23 cellular contexts compared by ENCODE assay signal in genomic region chr13:32248789-32249188, GRCh38.
DNase-seq lines count a peak whose midpoint lies in the region; ATAC-seq, FAIRE-seq and TF ChIP-seq lines count a peak whose summit lies in the region.
"Had no signal": no experiment of that assay in that cellular context is flagged by ENCODE, and none has a peak within 500 bp of the region (broad histone marks: within the 10 kb centered on the region; RNA-seq: fewer than 3 reads in every experiment).

No MANE protein-coding gene starts in this region.

- H3K9ac ChIP-seq in GM12878 (ENCODE audit: control insufficient read depth, insufficient read depth, low read length) = no peak overlapping the region
- H3K9ac ChIP-seq: neural progenitor cell had no signal

- H3K4me2 ChIP-seq in GM12878 (ENCODE audit: control insufficient read depth, insufficient read depth) = no peak overlapping the region
- H3K4me2 ChIP-seq: neural progenitor cell had no signal

- H3K27ac ChIP-seq in GM12878 (ENCODE audit: control insufficient read depth, insufficient read depth) = no peak overlapping the region
- no peak overlapping the region for H3K27ac ChIP-seq in CD4-positive, alpha-beta T cell (ENCODE audit: low read depth, low read length)
- H3K27ac ChIP-seq: neural progenitor cell, psoas muscle, testis had no signal

- H3K4me1 Mint-ChIP-seq in CD4-positive, alpha-beta T cell (ENCODE audit: low read depth) = no peaks in the 10 kb centered on the region
- H3K4me1 Mint-ChIP-seq: neural progenitor cell, T-cell had no signal

- TF ChIP-seq POLR2A in GM12878 (IDR thresholded peaks at IDR 0.05; ENCODE audit: low read depth, low read length) = no peak

- H3K27me3 Mint-ChIP-seq in CD4-positive, alpha-beta T cell = no peaks in the 10 kb centered on the region
- H3K27me3 Mint-ChIP-seq: T-cell had no signal

- RAD21 ChIA-PET in GM12878 (lab: Charles Lee; ENCODE audit: unreplicated experiment) = interaction anchor here (1.7 kb wide), 1 partner anchor 339 kb away, joined by 5 read pairs; no protein-coding TSS in a partner anchor

- H3K9me3 ChIP-seq in GM12878 (replicated peaks; ENCODE audit: control insufficient read depth, insufficient read depth, low read length) = no peaks in the 10 kb centered on the region
- no peaks in the 10 kb centered on the region for H3K9me3 ChIP-seq in CD4-positive, alpha-beta T cell (ENCODE audit: control insufficient read depth, low read length)
- H3K9me3 ChIP-seq: psoas muscle, testis had no signal

- H4K20me1 ChIP-seq in GM12878 (ENCODE audit: control insufficient read depth, insufficient read depth) = no peaks in the 10 kb centered on the region

- intact Hi-C loops in GM12878 (cut with micrococcal nuclease; ENCODE audit: unreplicated experiment) = loop anchor here (5.0 kb wide), 2 partner anchors 194 to 334 kb away; no protein-coding TSS in a partner anchor
- intact Hi-C loops in CD4-positive, alpha-beta T cell (cut with DNase I, micrococcal nuclease) = no loop called here

- SMC1A ChIA-PET in GM12878 (lab: Charles Lee; ENCODE audit: uncharacterized antibody, unreplicated experiment) = no interaction called here

- H3K36me3 ChIP-seq in GM12878 (ENCODE audit: control insufficient read depth in 2 of 2, insufficient read depth in 2 of 2, low read length in 1 of 2) = no peaks in the 10 kb centered on the region
- H3K36me3 ChIP-seq: neural progenitor cell had no signal

- no peaks in the 10 kb centered on the region for H3K27me3 ChIP-seq in GM12878 (replicated peaks in 1 of 2; ENCODE audit: control insufficient read depth in 2 of 2, insufficient read depth in 2 of 2, low read length in 1 of 2)
- H3K27me3 ChIP-seq in CD4-positive, alpha-beta T cell (ENCODE audit: control insufficient read depth, insufficient read depth, low read length) = no peaks in the 10 kb centered on the region
- H3K27me3 ChIP-seq: neural progenitor cell, testis had no signal

- H3K9me3 Mint-ChIP-seq in CD4-positive, alpha-beta T cell = no peaks in the 10 kb centered on the region
- H3K9me3 Mint-ChIP-seq: activated naive CD4-positive, alpha-beta T cell treated with anti-CD3 and anti-CD28 coated beads, Interleukin-2, amount 50 U/mL, for 72 hours; activated T-cell treated with anti-CD3 and anti-CD28 coated beads, Interleukin-2, amount 50 U/mL, for 4 hours; neural progenitor cell; T-cell had no signal

- no peak for TF ChIP-seq RAD21 in GM12878 (IDR thresholded peaks at IDR 0.05; ENCODE audit: insufficient read depth, low read depth, low read length)

- H3K4me3 ChIP-seq in GM12878 = no peak overlapping the region
- H3K4me3 ChIP-seq: neural progenitor cell, psoas muscle, testis had no signal

- no peaks in the 10 kb centered on the region for H3K79me2 ChIP-seq in GM12878 (ENCODE audit: control insufficient read depth, insufficient read depth, low read length)

- H3K4me1 ChIP-seq in GM12878 (ENCODE audit: control insufficient read depth, insufficient read depth, low read length) = peaks cover 9% of the 10 kb centered on the region

- H3K36me3 Mint-ChIP-seq in CD4-positive, alpha-beta T cell (ENCODE audit: low read depth) = peaks cover 38% of the 10 kb centered on the region
- H3K36me3 Mint-ChIP-seq: activated naive CD4-positive, alpha-beta T cell treated with anti-CD3 and anti-CD28 coated beads, Interleukin-2, amount 50 U/mL, for 72 hours; neural progenitor cell had no signal

- no TSS peak for BruUV-seq in GM12878 (replicated peaks; lab: Mats Ljungman, UMichigan)

- POLR2A ChIA-PET in GM12878 (lab: Charles Lee) = no interaction called here
- POLR2A ChIA-PET in CD4-positive, alpha-beta T cell (lab: Charles Lee) = no interaction called here

- in situ Hi-C loops in GM12878 (cut with MboI) (no loop called here), KBM-7 (cut with MboI; ENCODE audit: low pct_unique_long_range_greater_than_20kb, low sequenced_read_pairs) (no loop called here)

- no peak overlapping the region for H3K27ac Mint-ChIP-seq in CD4-positive, alpha-beta T cell
- H3K27ac Mint-ChIP-seq: activated naive CD4-positive, alpha-beta T cell treated with anti-CD3 and anti-CD28 coated beads, Interleukin-2, amount 50 U/mL, for 72 hours; neural progenitor cell; T-cell had no signal

- ATAC-seq in GM18907 (IDR thresholded peaks at IDR 0.05; ENCODE audit: unreplicated experiment) (peak; percentile 61), GM19463 (IDR thresholded peaks at IDR 0.05; ENCODE audit: unreplicated experiment) (peak; percentile 61), HG02870 (IDR thresholded peaks at IDR 0.05; ENCODE audit: unreplicated experiment) (peak; percentile 80), GM12878 (peak; percentile 53)
- no peak for ATAC-seq in CD4-positive, alpha-beta T cell (ENCODE audit: poor library complexity)
- ATAC-seq: activated naive CD4-positive, alpha-beta T cell treated with anti-CD3 and anti-CD28 coated beads, Interleukin-2, amount 50 U/mL, for 72 hours; activated T-cell treated with anti-CD3 and anti-CD28 coated beads, Interleukin-2, amount 50 U/mL, for 4 hours; psoas muscle; Right ventricle myocardium inferior; T-cell had no signal

- H3K4me3 Mint-ChIP-seq in CD4-positive, alpha-beta T cell = no peak overlapping the region
- H3K4me3 Mint-ChIP-seq: activated T-cell treated with anti-CD3 and anti-CD28 coated beads, Interleukin-2, amount 50 U/mL, for 4 hours; neural progenitor cell; T-cell had no signal

- DNase-seq in GM12878 (ENCODE audit: low read depth, low spot score) (peak; percentile 27), HUDEP-2 (lab: John Stamatoyannopoulos, UW; ENCODE audit: unreplicated experiment in 76 of 76) (no peak), KBM-7 (no peak)
- no peak for DNase-seq in CD4-positive, alpha-beta T cell
- DNase-seq: activated CD4-positive, alpha-beta T cell treated with anti-CD3 and anti-CD28 coated beads, Interleukin-2, amount 50 U/mL, for 48 hours; activated T-cell treated with anti-CD3 and anti-CD28 coated beads, Interleukin-2, amount 50 U/mL, for 4 hours; AML-193; COR-L47; hypothalamus; Kasumi-1; NCI-H146; NCI-H446; psoas muscle; T-cell; testis had no signal

- WGBS in GM12878 (ENCODE audit: insufficient coverage, insufficient replicate concordance, low lambda C conversion rate, missing lambda C conversion rate) = 3% methylated on average over 3 of the region's 3 CpGs

- no peak for FAIRE-seq in GM12878 (lab: Jason Lieb, UNC)
- FAIRE-seq: colon, G401.6 had no signal

- TF ChIP-seq EP300 in GM12878 (IDR thresholded peaks at IDR 0.05; ENCODE audit: borderline replicate concordance in 1 of 2, control insufficient read depth in 1 of 2, low read depth in 2 of 2, low read length in 2 of 2) = no peak

- TF ChIP-seq CTCF in GM12878 (IDR thresholded peaks at IDR 0.05 in 2 of 3, conservative IDR thresholded peaks at IDR 0.05 in 1 of 3; ENCODE audit: control insufficient read depth in 2 of 3, extremely low read depth in 1 of 3, insufficient read depth in 1 of 3, low read depth in 3 of 3, low read length in 3 of 3) = no peak
- no peak for TF ChIP-seq CTCF in CD4-positive, alpha-beta T cell (IDR thresholded peaks at IDR 0.05)

- CTCF ChIA-PET in GM12878 (lab: Yijun Ruan, JAX) = interaction anchor here (0.5 to 0.8 kb wide), 2 partner anchors 176 to 1290 kb away, joined by 3 read pairs; no protein-coding TSS in a partner anchor
- CTCF ChIA-PET in CD4-positive, alpha-beta T cell (lab: Charles Lee) = no interaction called here

- H2AFZ ChIP-seq in GM12878 (ENCODE audit: control insufficient read depth, low read depth, low read length) = no peak overlapping the region; the same call in 1 of the 2 replicates
- H2AFZ ChIP-seq: neural progenitor cell had no signal

TF ChIP-seq in GM12878, 131 proteins besides CTCF, POLR2A, EP300 and RAD21 (continues in another document):
- TF ChIP-seq BCLAF1 (IDR thresholded peaks at IDR 0.05) = no peak
- no peak for TF ChIP-seq IRF4 (IDR thresholded peaks at IDR 0.05; ENCODE audit: low read depth, low read length)
- TF ChIP-seq PML (IDR thresholded peaks at IDR 0.05; ENCODE audit: low read length) = no peak
- TF ChIP-seq POU2F2 (IDR thresholded peaks at IDR 0.05; ENCODE audit: borderline replicate concordance, low read depth, low read length) = no peak
- TF ChIP-seq TBL1XR1 (IDR thresholded peaks at IDR 0.05; ENCODE audit: low read depth, low read length) = no peak
